Comparison of ENCODE assay signal across 8 cellular contexts in genomic region chr1:154379301-154379700, GRCh38. TPM values are rescaled to one million over a fixed set of nuclear protein-coding genes. Genes with fewer than 3 reads are reported as not detected.
"Had no signal": no experiment of that assay in that cellular context is flagged by ENCODE, and none has a peak within 500 bp of the region (broad histone marks: within the 10 kb centered on the region; RNA-seq: fewer than 3 reads in every experiment).

No MANE protein-coding gene starts in this region.

- DNase-seq: GM23248, GOT3, H7, HFFc6, IMR-90 had no signal

- H3K27ac ChIP-seq: GM23248, HL-60 had no signal

- H3K9ac ChIP-seq: GM23248 had no signal

- H3K9me3 ChIP-seq: HAP-1 had no signal

- H3K36me3 ChIP-seq: HAP-1 had no signal

- H2AFZ ChIP-seq: GM23248 had no signal

- H3K4me1 ChIP-seq: HAP-1 had no signal

- H3K4me3 ChIP-seq: GM23248, HAP-1, K562 had no signal

RNA-seq across cellular contexts. Expression of gene AQP10, which starts 58.4 kb away (rescaled TPM):
- polyA plus RNA-seq: GM23248, IMR-90 had no signal
